In genomic region chr15:63380828-63381282, GRCh38 we compare ENCODE assay signal across 10 cellular contexts. TPM values are rescaled to one million over a fixed set of nuclear protein-coding genes. Genes with fewer than 3 reads are reported as not detected.
A peak's percentile ranks its signal among the peaks of the same experiment; 100 is the strongest.
DNase-seq lines count a peak whose midpoint lies in the region; TF ChIP-seq lines count a peak whose summit lies in the region.
"Had no signal": no experiment of that assay in that cellular context is flagged by ENCODE, and none has a peak within 500 bp of the region (broad histone marks: within the 10 kb centered on the region; RNA-seq: fewer than 3 reads in every experiment).

No MANE protein-coding gene starts in this region.

- 85 to 92% methylated on average over 8 to 13 of the region's 13 CpGs for WGBS in endodermal cell (ENCODE audit: insufficient coverage in 1 of 2, insufficient read length in 1 of 2), 2 experiments

- peak overlapping the region; percentile 58 for H3K4me3 Mint-ChIP-seq in endodermal cell
- peak overlapping the region; percentile 80 for H3K4me3 Mint-ChIP-seq in neural crest cell

- H3K4me1 ChIP-seq in NT2/D1 (ENCODE audit: insufficient read depth, insufficient read length) (peaks cover 4% of the 10 kb centered on the region), endodermal cell (ENCODE audit: control insufficient read depth, insufficient read depth, low read length) (peaks cover 3% of the 10 kb centered on the region)

- H3K4me1 Mint-ChIP-seq in endodermal cell (peaks cover 20% of the 10 kb centered on the region), neural crest cell (peaks cover 21% of the 10 kb centered on the region)

- H3K27me3 ChIP-seq in NT2/D1 (ENCODE audit: insufficient read depth, insufficient read length) = peaks cover 41% of the 10 kb centered on the region
- H3K27me3 ChIP-seq in endodermal cell (ENCODE audit: control insufficient read depth, insufficient read depth, low read length, poor library complexity, severe bottlenecking) = peaks cover 58% of the 10 kb centered on the region

- no peak overlapping the region for H3K27ac Mint-ChIP-seq in endodermal cell
- no peak overlapping the region for H3K27ac Mint-ChIP-seq in neural crest cell (ENCODE audit: unreplicated experiment)

- H3K9ac ChIP-seq in NT2/D1 (ENCODE audit: insufficient read length, low read depth) (peak overlapping the region; percentile 77), endodermal cell (ENCODE audit: extremely low read depth, low read length, poor library complexity, severe bottlenecking) (no peak overlapping the region)

- DNase-seq in AG10803 (ENCODE audit: low read depth) = no peak
- no peak for DNase-seq in NT2/D1 (ENCODE audit: low read depth, low spot score)
- DNase-seq in endodermal cell = no peak
- DNase-seq in neural crest cell (ENCODE audit: low read depth, low spot score) = no peak
- DNase-seq in NCI-H1105 (lab: John Stamatoyannopoulos, UW) = no peak
- DNase-seq in NCI-H524 treated with DMSO at 0.1 percent for 48 hours (lab: John Stamatoyannopoulos, UW) = no peak
- no peak for DNase-seq in iPS-NIHi11 (ENCODE audit: low spot score)
- no peak for DNase-seq in T-helper 1 cell
- DNase-seq: activated CD4-positive, alpha-beta T cell treated with anti-CD3 and anti-CD28 coated beads for 4 hours; NCI-H2029 had no signal

- peaks cover 78% of the 10 kb centered on the region for H3K27me3 Mint-ChIP-seq in endodermal cell (ENCODE audit: insufficient read depth)
- peaks cover 48% of the 10 kb centered on the region for H3K27me3 Mint-ChIP-seq in neural crest cell (ENCODE audit: low read depth)

- H3K36me3 ChIP-seq in NT2/D1 (ENCODE audit: insufficient read depth, insufficient read length, low read length) = no peaks in the 10 kb centered on the region
- no peaks in the 10 kb centered on the region for H3K36me3 ChIP-seq in endodermal cell (ENCODE audit: control insufficient read depth, insufficient read depth, low read length)

- TF ChIP-seq CTCF in AG10803 (conservative IDR thresholded peaks at IDR 0.05; ENCODE audit: low read length) = no peak
- TF ChIP-seq CTCF in endodermal cell (conservative IDR thresholded peaks at IDR 0.05) = no peak
- no peak for TF ChIP-seq CTCF in neural crest cell (conservative IDR thresholded peaks at IDR 0.05)

- H3K4me3 ChIP-seq in AG10803 (ENCODE audit: low read length) (peak overlapping the region; percentile 65), NT2/D1 (ENCODE audit: insufficient read length, low read depth) (peak overlapping the region; percentile 52), endodermal cell (ENCODE audit: low read length) (peak overlapping the region; percentile 67)

- no peaks in the 10 kb centered on the region for H3K9me3 Mint-ChIP-seq in endodermal cell
- H3K9me3 Mint-ChIP-seq in neural crest cell = no peaks in the 10 kb centered on the region

- H3K27ac ChIP-seq in endodermal cell (ENCODE audit: low read depth, low read length) = no peak overlapping the region

- H3K36me3 Mint-ChIP-seq in endodermal cell (ENCODE audit: low read depth) (no peaks in the 10 kb centered on the region), neural crest cell (ENCODE audit: low read depth) (no peaks in the 10 kb centered on the region)

- peaks cover 3% of the 10 kb centered on the region; the same call in 1 of the 2 replicates for H3K9me3 ChIP-seq in NT2/D1 (ENCODE audit: insufficient read depth, low read length)
- H3K9me3 ChIP-seq in endodermal cell (ENCODE audit: control insufficient read depth, low read length) = peaks cover 3% of the 10 kb centered on the region

RNA-seq across cellular contexts. Expression of gene CA12, which starts 0.8 kb away (rescaled TPM):
- total RNA-seq in endodermal cell = 1 to 10 TPM; 1.2 to 2.1 TPM
- polyA plus RNA-seq in endodermal cell (2013, experiment 1 of 2) = 0.57 TPM
- polyA plus RNA-seq in endodermal cell (2013, experiment 2 of 2) = 0.58 TPM
- 1.1 TPM in 2 replicates for total RNA-seq in neural crest cell
